In the genomic region with DNA sequence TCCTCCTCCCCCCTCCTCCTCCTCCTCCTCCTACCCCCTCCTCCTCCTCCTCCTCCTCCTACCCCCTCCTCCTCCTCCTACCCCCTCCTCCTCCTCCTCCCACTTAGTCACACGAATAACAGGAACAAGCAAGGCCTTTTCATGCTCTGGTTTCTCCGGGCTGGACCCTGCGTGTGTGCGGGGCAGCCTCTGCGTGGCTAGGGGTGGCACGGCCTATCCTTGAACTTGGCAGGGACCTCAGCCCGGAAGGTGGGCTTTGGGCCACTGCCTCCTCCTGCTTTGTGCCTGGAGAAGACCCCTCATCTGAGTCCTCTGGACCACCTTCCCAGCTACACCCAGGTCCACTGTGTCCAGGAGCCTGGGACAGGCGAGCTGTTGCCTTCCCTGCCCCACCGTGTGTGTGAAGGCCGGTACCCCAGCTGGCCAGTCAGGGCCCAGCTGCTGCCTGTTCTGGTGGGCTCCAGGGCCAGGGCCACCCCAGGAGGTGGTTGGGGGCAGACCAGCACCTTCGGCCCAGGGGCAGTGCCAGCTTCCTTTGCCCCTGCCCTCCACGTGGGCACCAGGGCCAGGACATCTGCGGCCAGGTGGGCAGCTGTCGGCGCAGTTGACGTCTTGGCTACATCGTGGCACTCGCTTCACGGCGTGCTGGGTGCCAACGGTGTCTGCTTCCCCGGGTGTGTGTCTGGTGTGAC, we compare ENCODE assay signal across 11 cellular contexts. TPM values are rescaled to one million over a fixed set of nuclear protein-coding genes. Genes with fewer than 3 reads are reported as not detected.
DNase-seq lines count a peak whose midpoint lies in the region; ATAC-seq, FAIRE-seq and TF ChIP-seq lines count a peak whose summit lies in the region.
"Had no signal": no experiment of that assay in that cellular context is flagged by ENCODE, and none has a peak within 500 bp of the region (broad histone marks: within the 10 kb centered on the region; RNA-seq: fewer than 3 reads in every experiment).

No MANE protein-coding gene starts in this region.

- ATAC-seq in SK-N-SH treated with all-trans-retinoic acid at 6 μM for 48 hours (no peak), foreskin keratinocyte (no peak)

- H3K9me3 ChIP-seq in SK-N-SH = no peaks in the 10 kb centered on the region
- H3K9me3 ChIP-seq in fibroblast of lung (ENCODE audit: control insufficient read depth, insufficient read depth, low read depth, low read length) = no peaks in the 10 kb centered on the region

- TF ChIP-seq RAD21 in SK-N-SH (IDR thresholded peaks at IDR 0.05; ENCODE audit: low read length) = no peak

- H3K9ac ChIP-seq in SK-N-SH = no peak overlapping the region
- peak overlapping the region; percentile 16 for H3K9ac ChIP-seq in fibroblast of lung (ENCODE audit: insufficient read depth, low read length)
- no peak overlapping the region for H3K9ac ChIP-seq in rectal smooth muscle tissue (ENCODE audit: low read length)
- H3K9ac ChIP-seq: parathyroid adenoma had no signal

- H4K20me1 ChIP-seq in SK-N-SH (ENCODE audit: insufficient read depth) (peaks cover 57% of the 10 kb centered on the region), fibroblast of lung (ENCODE audit: control insufficient read depth, extremely low read depth, insufficient read depth, low read length) (no peaks in the 10 kb centered on the region)

- peak overlapping the region; percentile 54 to 79 for H3K27ac ChIP-seq in SK-N-SH (ENCODE audit: low read depth in 2 of 2, low read length in 1 of 2)
- peak overlapping the region; percentile 27 for H3K27ac ChIP-seq in fibroblast of lung (ENCODE audit: insufficient read depth, low read length)
- H3K27ac ChIP-seq in rectal smooth muscle tissue (ENCODE audit: low read depth, low read length) = peak overlapping the region; percentile 67
- no peak overlapping the region for H3K27ac ChIP-seq in foreskin keratinocyte
- H3K27ac ChIP-seq: parathyroid adenoma had no signal

- H3K4me2 ChIP-seq in SK-N-SH = peak overlapping the region; percentile 57; the same call in 1 of the 2 replicates
- no peak overlapping the region for H3K4me2 ChIP-seq in fibroblast of lung (ENCODE audit: extremely low read depth, insufficient read depth, low read length)

- TF ChIP-seq CTCF in SK-N-SH (IDR thresholded peaks at IDR 0.05) (no peak), fibroblast of lung (conservative IDR thresholded peaks at IDR 0.05 in 1 of 2, IDR thresholded peaks at IDR 0.05 in 1 of 2; ENCODE audit: low read depth in 1 of 2, low read length in 2 of 2) (no peak), foreskin keratinocyte (conservative IDR thresholded peaks at IDR 0.05) (no peak)

- POLR2A ChIA-PET in SK-N-SH (lab: Yijun Ruan, JAX) = no interaction called here

- H2AFZ ChIP-seq in SK-N-SH (ENCODE audit: low read depth) (no peak overlapping the region), fibroblast of lung (ENCODE audit: low read length) (no peak overlapping the region)
- H2AFZ ChIP-seq: parathyroid adenoma had no signal

- H3K36me3 ChIP-seq in SK-N-SH (replicated peaks in 1 of 2; ENCODE audit: control insufficient read depth in 1 of 2, insufficient read depth in 2 of 2, low read length in 1 of 2) (peaks cover 7 to 64% of the 10 kb centered on the region in 2 experiments), fibroblast of lung (ENCODE audit: control insufficient read depth, insufficient read depth, low read length) (peaks cover 22% of the 10 kb centered on the region), rectal smooth muscle tissue (ENCODE audit: control insufficient read depth, insufficient read depth, low read length) (peaks cover 36% of the 10 kb centered on the region)

- WGBS in SK-N-SH (ENCODE audit: low lambda C conversion rate) = 68% methylated on average over 7 of the region's 22 CpGs

- no peaks in the 10 kb centered on the region for H3K27me3 ChIP-seq in SK-N-SH (ENCODE audit: insufficient read depth)
- no peaks in the 10 kb centered on the region for H3K27me3 ChIP-seq in fibroblast of lung (ENCODE audit: control insufficient read depth, insufficient read depth, low read length)
- H3K27me3 ChIP-seq in rectal smooth muscle tissue (ENCODE audit: control insufficient read depth, insufficient read depth, low read length) = no peaks in the 10 kb centered on the region
- peaks cover 3% of the 10 kb centered on the region for H3K27me3 ChIP-seq in foreskin keratinocyte

- H3K4me3 ChIP-seq in SK-N-SH (ENCODE audit: low read depth in 2 of 2, low read length in 1 of 2) (no peak overlapping the region; a peak in 1 of 4 replicates), fibroblast of lung (replicated peaks in 1 of 4; ENCODE audit: control extremely low read depth in 1 of 4, insufficient read depth in 1 of 4, low read depth in 3 of 4, low read length in 4 of 4) (no peak overlapping the region), rectal smooth muscle tissue (ENCODE audit: low read length) (no peak overlapping the region)

- FAIRE-seq in urothelium cell line (lab: Jason Lieb, UNC) = no peak
- FAIRE-seq: HTR-8/SVneo had no signal

- TF ChIP-seq EP300 in SK-N-SH (IDR thresholded peaks at IDR 0.05; ENCODE audit: borderline replicate concordance in 1 of 2, low read depth in 1 of 2, low read length in 1 of 2) = no peak

- no peaks in the 10 kb centered on the region for H3K9me2 ChIP-seq in SK-N-SH

- CTCF ChIA-PET in SK-N-SH (lab: Yijun Ruan, JAX) = interaction anchor here (0.7 to 7.4 kb wide), 3 partner anchors 38 to 69 kb away, joined by 3 to 49 read pairs (median 4); no protein-coding TSS in a partner anchor

- peaks cover 3% of the 10 kb centered on the region; the same call in 1 of the 2 replicates for H3K79me2 ChIP-seq in SK-N-SH (ENCODE audit: insufficient read depth)
- no peaks in the 10 kb centered on the region for H3K79me2 ChIP-seq in fibroblast of lung (ENCODE audit: control insufficient read depth, insufficient read depth, low read length)

- H3K4me1 ChIP-seq in SK-N-SH (ENCODE audit: control insufficient read depth in 1 of 2, insufficient read depth in 2 of 2, low read depth in 1 of 2, low read length in 1 of 2) (peaks cover 17 to 61% of the 10 kb centered on the region in 2 experiments), fibroblast of lung (ENCODE audit: control insufficient read depth, extremely low read depth, insufficient read depth, low read length) (peaks cover 10% of the 10 kb centered on the region), rectal smooth muscle tissue (ENCODE audit: control insufficient read depth, insufficient read depth, low read length) (peaks cover 18% of the 10 kb centered on the region), foreskin keratinocyte (no peaks in the 10 kb centered on the region)

- DNase-seq in SK-N-SH = no peak
- peak in 1 of 2 donors; percentile 40 for DNase-seq in fibroblast of lung (ENCODE audit: low read depth in 2 of 2)
- peak; percentile 60 for DNase-seq in urothelium cell line (ENCODE audit: low spot score)
- no peak for DNase-seq in foreskin keratinocyte
- DNase-seq in UCSD-AML1 (lab: John Stamatoyannopoulos, UW; ENCODE audit: unreplicated experiment) = no peak
- DNase-seq in EL = no peak
- DNase-seq: NCI-H1092 had no signal

- H3F3A ChIP-seq in SK-N-SH (replicated peaks; ENCODE audit: insufficient read depth) = peaks cover 17% of the 10 kb centered on the region

TF ChIP-seq in SK-N-SH, 30 proteins besides CTCF, POLR2A, EP300 and RAD21 (continues in another document):
- TF ChIP-seq EZH2phosphoT487 (IDR thresholded peaks at IDR 0.05; ENCODE audit: borderline replicate concordance, low read depth) (no peak), MEF2A (IDR thresholded peaks at IDR 0.05; ENCODE audit: borderline replicate concordance, low read depth) (no peak), CHD2 (IDR thresholded peaks at IDR 0.05; ENCODE audit: low read length, partially characterized antibody) (no peak), TEAD4 (IDR thresholded peaks at IDR 0.05; ENCODE audit: borderline replicate concordance, insufficient read depth) (no peak), SIN3A (IDR thresholded peaks at IDR 0.05; ENCODE audit: borderline replicate concordance, low read depth, low read length) (no peak), RXRA (IDR thresholded peaks at IDR 0.05; ENCODE audit: borderline replicate concordance, low read depth) (no peak)
- TF ChIP-seq, protein P1, sequence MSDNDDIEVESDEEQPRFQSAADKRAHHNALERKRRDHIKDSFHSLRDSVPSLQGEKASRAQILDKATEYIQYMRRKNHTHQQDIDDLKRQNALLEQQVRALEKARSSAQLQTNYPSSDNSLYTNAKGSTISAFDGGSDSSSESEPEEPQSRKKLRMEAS (IDR thresholded peaks at IDR 0.05; ENCODE audit: low read depth) = no peak

TF ChIP-seq in SK-N-SH treated with all-trans-retinoic acid at 6 μM for 48 hours, 23 proteins besides CTCF, POLR2A, EP300 and RAD21 (continues in another document):
- TF ChIP-seq TCF4 (CRISPR knock-in tag; IDR thresholded peaks at IDR 0.05; ENCODE audit: borderline replicate concordance) = no peak
- TF ChIP-seq ZNF8 (CRISPR knock-in tag; IDR thresholded peaks at IDR 0.05) = no peak
- TF ChIP-seq RARB (CRISPR knock-in tag; IDR thresholded peaks at IDR 0.05) = no peak
- TF ChIP-seq CSRNP3 (CRISPR knock-in tag; IDR thresholded peaks at IDR 0.05) = no peak

RNA-seq across cellular contexts. Expression of gene GINS2, which starts 35.4 kb away (rescaled TPM):
- polyA plus RNA-seq in SK-N-SH (2012; rRNA removed) = 8.4 and 9.0 TPM in 2 replicates
- 9.0 and 9.3 TPM in 2 replicates for polyA plus RNA-seq in SK-N-SH (2012; cell fraction: cytosol; rRNA removed)
- polyA plus RNA-seq in SK-N-SH (2012; cell fraction: nucleus; rRNA removed) = 3.7 and 4.5 TPM in 2 replicates
- 0.26 and 1.8 TPM in 2 replicates for total RNA-seq in fibroblast of lung
- 5.5 and 18.3 TPM in 2 replicates for polyA plus RNA-seq in fibroblast of lung
- polyA plus RNA-seq in fibroblast of lung (2012) = 5.4 and 17.3 TPM in 2 replicates
- 2.6 and 6.7 TPM in 2 replicates for polyA minus RNA-seq in fibroblast of lung (ENCODE audit: low replicate concordance)
- total RNA-seq in foreskin keratinocyte = 27.1 and 28.4 TPM in 2 replicates
- 37.7 and 37.8 TPM in 2 replicates for polyA plus RNA-seq in foreskin keratinocyte

RNA-seq across cellular contexts. Expression of gene GSE1, which starts 40.2 kb away (rescaled TPM):
- 22.7 and 26.5 TPM in 2 replicates for polyA plus RNA-seq in SK-N-SH (2012; rRNA removed)
- 18.5 and 22.7 TPM in 2 replicates for polyA plus RNA-seq in SK-N-SH (2012; cell fraction: cytosol; rRNA removed)
- 94.0 and 103 TPM in 2 replicates for polyA plus RNA-seq in SK-N-SH (2012; cell fraction: nucleus; rRNA removed)
- 31.1 and 35.7 TPM in 2 replicates for total RNA-seq in fibroblast of lung
- polyA plus RNA-seq in fibroblast of lung = 11.0 and 13.0 TPM in 2 replicates
- polyA plus RNA-seq in fibroblast of lung (2012) = 17.9 and 19.8 TPM in 2 replicates
- 16.8 and 21.8 TPM in 2 replicates for polyA minus RNA-seq in fibroblast of lung (ENCODE audit: low replicate concordance)
- total RNA-seq in foreskin keratinocyte = 5.9 and 8.2 TPM in 2 replicates
- polyA plus RNA-seq in foreskin keratinocyte = 1.9 and 2.1 TPM in 2 replicates
